35 cellular contexts compared by ENCODE assay signal in the genomic region with DNA sequence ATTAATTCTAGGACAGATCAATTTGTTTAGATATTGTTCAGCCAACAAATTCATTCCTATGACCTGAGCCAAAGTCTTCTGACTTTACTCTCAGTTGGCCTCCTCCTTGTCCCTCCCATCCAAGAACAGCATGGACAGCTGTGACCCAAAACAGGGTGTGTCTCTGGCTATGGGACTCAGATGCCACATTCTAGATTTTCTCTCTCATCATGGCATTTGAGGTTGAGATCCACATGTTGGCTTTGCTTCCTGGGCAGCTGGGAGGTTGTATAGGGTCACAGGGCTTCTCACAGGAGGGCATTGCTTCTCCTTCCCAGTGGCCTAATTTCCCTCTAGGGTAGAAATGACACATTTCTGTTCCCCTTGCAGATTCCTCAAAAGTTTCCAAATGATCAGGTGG. TPM values are rescaled to one million over a fixed set of nuclear protein-coding genes. Genes with fewer than 3 reads are reported as not detected.
"Had no signal": no experiment of that assay in that cellular context is flagged by ENCODE, and none has a peak within 500 bp of the region (broad histone marks: within the 10 kb centered on the region; RNA-seq: fewer than 3 reads in every experiment).

No MANE protein-coding gene starts in this region.

- H3K9me3 ChIP-seq: adrenal gland, body of pancreas, breast epithelium had no signal

- DNase-seq: activated B cell treated with CpG ODN at 0.5 μM for 24 hours; activated CD4-positive, alpha-beta memory T cell treated with anti-CD3 and anti-CD28 coated beads for 36 hours; activated CD4-positive, alpha-beta T cell treated with anti-CD3 and anti-CD28 coated beads for 4 hours; activated CD4-positive, alpha-beta T cell treated with anti-CD3 and anti-CD28 coated beads, Interleukin-2, amount 10 ng/mL, durations not matched to agents 24 days and 14 days; activated CD4-positive, alpha-beta T cell treated with anti-CD3 and anti-CD28 coated beads, Interleukin-2, amount 50 U/mL, for 1 hour; activated CD4-positive, alpha-beta T cell treated with anti-CD3 and anti-CD28 coated beads, Interleukin-2, amount 50 U/mL, for 4 hours; activated CD4-positive, CD25-positive, alpha-beta regulatory T cell treated with anti-CD3 and anti-CD28 coated beads, Interleukin-2, amount 50 U/mL, for 72 hours; activated CD8-positive, alpha-beta memory T cell treated with anti-CD3 and anti-CD28 coated beads, Interleukin-2, amount 50 U/mL, for 4 hours; activated CD8-positive, alpha-beta T cell treated with anti-CD3 and anti-CD28 coated beads for 36 hours; activated effector memory CD4-positive, alpha-beta T cell treated with anti-CD3 and anti-CD28 coated beads, Interleukin-2, amount 50 U/mL, for 16 hours; activated gamma-delta T cell treated with Interleukin-2 at 50 U/mL for 16 hours; activated naive CD4-positive, alpha-beta T cell; activated naive CD4-positive, alpha-beta T cell treated with anti-CD3 and anti-CD28 coated beads for 36 hours; activated naive CD4-positive, alpha-beta T cell treated with anti-CD3 and anti-CD28 coated beads, Interleukin-2, amount 50 U/mL, for 16 hours; activated naive CD8-positive, alpha-beta T cell treated with anti-CD3 and anti-CD28 coated beads for 36 hours; activated T-cell treated with anti-CD3 and anti-CD28 coated beads for 4 hours; activated T-cell treated with anti-CD3 and anti-CD28 coated beads, Interleukin-2, amount 50 U/mL, for 1 hour; activated T-cell treated with anti-CD3 and anti-CD28 coated beads, Interleukin-2, amount 50 U/mL, for 4 hours; activated T-cell treated with anti-CD3 and anti-CD28 coated beads, Interleukin-2, amount 50 U/mL, for 72 hours; adrenal gland; amniotic stem cell; aorta; body of pancreas; brain microvascular endothelial cell; central memory CD4-positive, alpha-beta T cell; T-helper 1 cell; T-helper 2 cell; T-helper 9 cell had no signal

- H3K4me3 ChIP-seq: adrenal gland, body of pancreas, breast epithelium had no signal

- H3K36me3 ChIP-seq: adrenal gland, brain microvascular endothelial cell, breast epithelium had no signal

- H3K27ac ChIP-seq: adrenal gland, body of pancreas, brain microvascular endothelial cell, breast epithelium, VCaP had no signal

- ATAC-seq: activated CD8-positive, alpha-beta T cell treated with anti-CD3 and anti-CD28 coated beads for 36 hours; activated naive CD4-positive, alpha-beta T cell treated with anti-CD3 and anti-CD28 coated beads, Interleukin-2, amount 50 U/mL, for 72 hours; activated T-cell treated with anti-CD3 and anti-CD28 coated beads, Interleukin-2, amount 50 U/mL, for 4 hours; activated T-cell treated with anti-CD3 and anti-CD28 coated beads, Interleukin-2, amount 50 U/mL, for 72 hours; activated T-helper 17 cell treated with anti-CD3 and anti-CD28 coated beads, Interleukin-2, amount 50 U/mL, for 72 hours; body of pancreas had no signal

- H3K4me1 ChIP-seq: adrenal gland, body of pancreas, breast epithelium had no signal

- H3K27me3 ChIP-seq: adrenal gland, body of pancreas, brain microvascular endothelial cell, breast epithelium had no signal

RNA-seq across cellular contexts. Expression of a gene that starts 22.6 kb away (rescaled TPM):
- total RNA-seq: activated B cell treated with CpG ODN at 0.5 μM for 24 hours; activated CD4-positive, alpha-beta memory T cell treated with anti-CD3 and anti-CD28 coated beads for 36 hours; activated CD4-positive, alpha-beta T cell treated with anti-CD3 and anti-CD28 coated beads, Interleukin-2, amount 10 ng/mL, durations not matched to agents 24 days and 14 days; activated CD8-positive, alpha-beta memory T cell treated with anti-CD3 and anti-CD28 coated beads for 36 hours; activated CD8-positive, alpha-beta T cell treated with anti-CD3 and anti-CD28 coated beads for 36 hours; activated naive CD4-positive, alpha-beta T cell treated with anti-CD3 and anti-CD28 coated beads for 36 hours; activated naive CD4-positive, alpha-beta T cell treated with anti-CD3 and anti-CD28 coated beads, Interleukin-2, amount 50 U/mL, for 72 hours; activated naive CD8-positive, alpha-beta T cell treated with anti-CD3 and anti-CD28 coated beads for 36 hours; activated T-cell treated with anti-CD3 and anti-CD28 coated beads, Interleukin-2, amount 50 U/mL, for 72 hours; activated T-helper 1 cell treated with anti-CD3 and anti-CD28 coated beads, Interleukin-12 subunit alpha, Interleukin-12 subunit beta, Interleukin-2, Interleukin-4 antibody, amounts not matched to agents 30 ng/mL and 10 ng/mL and 1 ng/mL, durations not matched to agents 14 hours and 24 hours and 36 hours; activated T-helper 17 cell treated with anti-CD3 and anti-CD28 coated beads, Interleukin-2, amount 50 U/mL, for 72 hours had no signal

RNA-seq across cellular contexts. Expression of a gene that starts 42.2 kb away (rescaled TPM):
- total RNA-seq: activated T-helper 1 cell treated with anti-CD3 and anti-CD28 coated beads, Interleukin-12 subunit alpha, Interleukin-12 subunit beta, Interleukin-2, Interleukin-4 antibody, amounts not matched to agents 30 ng/mL and 10 ng/mL and 1 ng/mL, durations not matched to agents 14 hours and 24 hours and 36 hours; cardiac septum had no signal
